ENCODE assay signal across 16 cellular contexts in the genomic region with DNA sequence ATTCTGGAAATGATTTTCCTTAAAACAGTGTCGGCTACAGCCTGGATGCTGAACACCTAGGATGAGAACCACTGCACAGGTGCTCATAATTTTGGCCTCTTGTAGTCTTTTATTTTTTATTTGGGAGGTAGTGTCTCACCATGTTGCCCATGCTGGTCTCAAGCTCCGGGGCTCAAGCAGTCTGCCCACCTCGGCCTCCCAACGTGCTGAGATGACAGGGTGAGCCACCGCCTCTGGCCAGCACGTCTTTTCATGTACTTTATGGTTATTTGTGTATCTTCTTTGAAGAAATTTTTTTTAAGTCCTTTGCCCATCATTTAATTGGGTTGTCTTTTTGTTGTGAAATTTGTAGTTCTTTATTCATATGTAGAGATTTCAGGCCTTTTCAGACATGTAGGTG. TPM values are rescaled to one million over a fixed set of nuclear protein-coding genes. Genes with fewer than 3 reads are reported as not detected.
DNase-seq lines count a peak whose midpoint lies in the region; ATAC-seq, FAIRE-seq and TF ChIP-seq lines count a peak whose summit lies in the region.
"Had no signal": no experiment of that assay in that cellular context is flagged by ENCODE, and none has a peak within 500 bp of the region (broad histone marks: within the 10 kb centered on the region; RNA-seq: fewer than 3 reads in every experiment).

No MANE protein-coding gene starts in this region.

- peak overlapping the region; percentile 75 for H3K9ac ChIP-seq in Loucy (ENCODE audit: low read depth, low read length, poor library complexity, severe bottlenecking)
- H3K9ac ChIP-seq: neural progenitor cell had no signal

- ATAC-seq in gastrocnemius medialis, result no peak

- in situ Hi-C loops in gastrocnemius medialis (cut with MboI; ENCODE audit: low sequenced_read_pairs in 4 of 4), result no loop called here

- H3K27ac Mint-ChIP-seq in T-helper 2 cell treated with Interferon-gamma antibody and Interleukin-4, amounts not matched to agents 5 μg/mL and 100 μg/mL, for 36 hours, result peak overlapping the region; percentile 60
- H3K27ac Mint-ChIP-seq: neural progenitor cell had no signal

- H2AFZ ChIP-seq in Loucy (ENCODE audit: low read length) (no peak overlapping the region), hepatocyte (no peak overlapping the region)
- H2AFZ ChIP-seq: neural progenitor cell had no signal

- H3K27me3 ChIP-seq in Loucy (ENCODE audit: insufficient read depth, low read length, poor library complexity, severe bottlenecking), result no peaks in the 10 kb centered on the region
- no peaks in the 10 kb centered on the region for H3K27me3 ChIP-seq in esophagus (ENCODE audit: control insufficient read depth in 1 of 2, insufficient read depth in 2 of 2, low read length in 2 of 2)
- H3K27me3 ChIP-seq in gastrocnemius medialis, result no peaks in the 10 kb centered on the region
- no peaks in the 10 kb centered on the region for H3K27me3 ChIP-seq in hepatocyte
- H3K27me3 ChIP-seq: neural progenitor cell had no signal

- H3K4me2 ChIP-seq in Loucy (ENCODE audit: low read depth, low read length, poor library complexity, severe bottlenecking), result peak overlapping the region; percentile 98
- no peak overlapping the region for H3K4me2 ChIP-seq in hepatocyte
- H3K4me2 ChIP-seq: neural progenitor cell had no signal

- no peaks in the 10 kb centered on the region for H3K9me3 ChIP-seq in Loucy (ENCODE audit: insufficient read depth, low read depth, low read length)
- no peaks in the 10 kb centered on the region for H3K9me3 ChIP-seq in esophagus (ENCODE audit: control insufficient read depth in 2 of 2, insufficient read depth in 1 of 2, low read depth in 1 of 2, low read length in 1 of 2)
- H3K9me3 ChIP-seq in gastrocnemius medialis, result no peaks in the 10 kb centered on the region
- no peaks in the 10 kb centered on the region for H3K9me3 ChIP-seq in hepatocyte (ENCODE audit: low read depth)

- peaks cover 25% of the 10 kb centered on the region for H3K36me3 Mint-ChIP-seq in T-helper 2 cell treated with Interferon-gamma antibody and Interleukin-4, amounts not matched to agents 5 μg/mL and 100 μg/mL, for 36 hours (ENCODE audit: low read depth)

- peaks cover 15% of the 10 kb centered on the region for H3K79me2 ChIP-seq in Loucy (ENCODE audit: insufficient read depth, low read length)
- H3K79me2 ChIP-seq in hepatocyte, result peaks cover 22% of the 10 kb centered on the region

- H3K27me3 Mint-ChIP-seq in T-helper 2 cell treated with Interferon-gamma antibody and Interleukin-4, amounts not matched to agents 5 μg/mL and 100 μg/mL, for 36 hours (ENCODE audit: low read depth), result no peaks in the 10 kb centered on the region

- peaks cover 28% of the 10 kb centered on the region for H3F3A ChIP-seq in Loucy (ENCODE audit: low read depth)

- intact Hi-C loops in gastrocnemius medialis (cut with DNase I; ENCODE audit: low total_unique reads), result no loop called here

- TF ChIP-seq POLR2A in gastrocnemius medialis (IDR thresholded peaks at IDR 0.05), result no peak

- no peak for TF ChIP-seq CTCF in Loucy (conservative IDR thresholded peaks at IDR 0.05; ENCODE audit: low read length)
- no peak for TF ChIP-seq CTCF in gastrocnemius medialis (IDR thresholded peaks at IDR 0.05 in 4 of 5, conservative IDR thresholded peaks at IDR 0.05 in 1 of 5)
- TF ChIP-seq CTCF in hepatocyte (IDR thresholded peaks at IDR 0.05; ENCODE audit: poor library complexity), result no peak

- H3K4me3 ChIP-seq in Loucy (ENCODE audit: low read length, poor library complexity, severe bottlenecking), result no peak overlapping the region
- H3K4me3 ChIP-seq in esophagus (ENCODE audit: low read depth in 1 of 2, low read length in 2 of 2), result no peak overlapping the region
- no peak overlapping the region for H3K4me3 ChIP-seq in gastrocnemius medialis
- no peak overlapping the region for H3K4me3 ChIP-seq in hepatocyte
- H3K4me3 ChIP-seq: neural progenitor cell had no signal

- H3K36me3 ChIP-seq in Loucy (ENCODE audit: insufficient read depth, low read length), result peaks cover 34% of the 10 kb centered on the region
- peaks cover 3 to 19% of the 10 kb centered on the region in 2 donors for H3K36me3 ChIP-seq in esophagus (ENCODE audit: control insufficient read depth in 2 of 2, insufficient read depth in 2 of 2, low read length in 1 of 2)
- H3K36me3 ChIP-seq in gastrocnemius medialis, result peaks cover 0 to 18% of the 10 kb centered on the region in 2 donors
- H3K36me3 ChIP-seq in hepatocyte (replicated peaks; ENCODE audit: insufficient read depth, low read depth), result no peaks in the 10 kb centered on the region
- H3K36me3 ChIP-seq: neural progenitor cell had no signal

- H4K20me1 ChIP-seq in Loucy (ENCODE audit: insufficient read depth, low read length, poor library complexity, severe bottlenecking) (no peaks in the 10 kb centered on the region), hepatocyte (ENCODE audit: insufficient read depth, poor library complexity, severe bottlenecking) (no peaks in the 10 kb centered on the region)

- WGBS in esophagus, 2 donors, result 79 to 80% methylated on average over 6 of the region's 6 CpGs
- 91% methylated on average over 6 of the region's 6 CpGs for WGBS in hepatocyte (ENCODE audit: low lambda C conversion rate, missing lambda C conversion rate)

- H3K9me3 Mint-ChIP-seq in T-helper 2 cell treated with Interferon-gamma antibody and Interleukin-4, amounts not matched to agents 5 μg/mL and 100 μg/mL, for 36 hours, result no peaks in the 10 kb centered on the region
- H3K9me3 Mint-ChIP-seq: CD14-positive monocyte, neural progenitor cell had no signal

- H3K4me3 Mint-ChIP-seq in T-helper 2 cell treated with Interferon-gamma antibody and Interleukin-4, amounts not matched to agents 5 μg/mL and 100 μg/mL, for 36 hours, result no peak overlapping the region
- H3K4me3 Mint-ChIP-seq: CD14-positive monocyte, neural progenitor cell had no signal

- DNase-seq in T-helper 2 cell treated with Interferon-gamma antibody and Interleukin-4, amounts not matched to agents 5 μg/mL and 100 μg/mL, for 36 hours (ENCODE audit: low spot score), result no peak
- DNase-seq in T-helper 2 cell (no peak), gastrocnemius medialis (no peak), hepatocyte (ENCODE audit: low spot score) (no peak), frontal cortex (ENCODE audit: low spot score in 2 of 2) (no peak)
- no peak for DNase-seq in stimulated activated CD4-positive, alpha-beta T cell treated with anti-CD3 and anti-CD28 coated beads, Interleukin-12 subunit alpha, Interleukin-12 subunit beta, amount 100 ng/mL, for 4 hours
- DNase-seq: 8988T, foreskin melanocyte, Karpas-422, mammary epithelial cell, NCI-H1436, NCI-H510A had no signal

- H3K9me2 ChIP-seq in Loucy (replicated peaks; ENCODE audit: low read depth, low read length) (no peaks in the 10 kb centered on the region), hepatocyte (replicated peaks; ENCODE audit: insufficient read depth) (no peaks in the 10 kb centered on the region)

- FAIRE-seq in frontal cortex (lab: Jason Lieb, UNC), result no peak

- H3K4me1 Mint-ChIP-seq in T-helper 2 cell treated with Interferon-gamma antibody and Interleukin-4, amounts not matched to agents 5 μg/mL and 100 μg/mL, for 36 hours (ENCODE audit: low read depth), result peaks cover 26% of the 10 kb centered on the region

- H3K27ac ChIP-seq in esophagus (ENCODE audit: low read depth in 2 of 2, low read length in 1 of 2) (peak overlapping the region; percentile 34 to 72), gastrocnemius medialis (peak overlapping the region in 3 of 4 donors; percentile 21 to 92 (median 90)), hepatocyte (no peak overlapping the region)
- H3K27ac ChIP-seq: neural progenitor cell had no signal

- H3K4me1 ChIP-seq in Loucy (ENCODE audit: insufficient read depth, low read length, poor library complexity, severe bottlenecking), result peaks cover 47% of the 10 kb centered on the region
- H3K4me1 ChIP-seq in esophagus (ENCODE audit: control insufficient read depth in 2 of 2, insufficient read depth in 2 of 2, low read length in 1 of 2), result peaks cover 6 to 27% of the 10 kb centered on the region in 2 donors
- peaks cover 26 to 31% of the 10 kb centered on the region in 2 donors for H3K4me1 ChIP-seq in gastrocnemius medialis
- H3K4me1 ChIP-seq in hepatocyte (ENCODE audit: insufficient read depth), result peaks cover 28% of the 10 kb centered on the region

RNA-seq across cellular contexts. Expression of gene WDR45B, which starts 58.0 kb away (rescaled TPM):
- polyA plus RNA-seq in esophagus (10 to 100 TPM; 72.2 to 75.3 TPM), hepatocyte (74.2 and 82.6 TPM in 2 replicates)
- total RNA-seq in gastrocnemius medialis (10 to 100 TPM; 28.0 to 39.2 (median 34.8) TPM), hepatocyte (95.4 and 112 TPM in 2 replicates), frontal cortex (45.2 TPM)
